9 cellular contexts compared by ENCODE assay signal in genomic region chr1:14946567-14947285, GRCh38.
DNase-seq lines count a peak whose midpoint lies in the region; ATAC-seq and TF ChIP-seq lines count a peak whose summit lies in the region.
"Had no signal": no experiment of that assay in that cellular context is flagged by ENCODE, and none has a peak within 500 bp of the region (broad histone marks: within the 10 kb centered on the region; RNA-seq: fewer than 3 reads in every experiment).

No MANE protein-coding gene starts in this region.

- no peak overlapping the region for H3K27ac Mint-ChIP-seq in natural killer cell

- no peaks in the 10 kb centered on the region for H3K9me3 ChIP-seq in PC-9 (ENCODE audit: insufficient read depth, low read depth)
- no peaks in the 10 kb centered on the region for H3K9me3 ChIP-seq in muscle layer of duodenum (ENCODE audit: control insufficient read depth in 1 of 2, low read length in 2 of 2)

- no peak overlapping the region for H3K4me2 ChIP-seq in PC-9

- TSS peak; percentile 90 for BruUV-seq in PC-9 (replicated peaks; lab: Mats Ljungman, UMichigan)

- H3K27me3 ChIP-seq in PC-9 (ENCODE audit: insufficient read depth, low read depth) (no peaks in the 10 kb centered on the region), muscle layer of duodenum (ENCODE audit: low read depth, low read length) (no peaks in the 10 kb centered on the region)

- no peaks in the 10 kb centered on the region for H3K4me1 ChIP-seq in PC-9 (replicated peaks; ENCODE audit: insufficient read depth)
- H3K4me1 ChIP-seq in muscle layer of duodenum (ENCODE audit: control insufficient read depth in 1 of 2, insufficient read depth in 2 of 2, low read length in 2 of 2) = peaks cover 7 to 46% of the 10 kb centered on the region in 2 donors

- no peak overlapping the region for H2AFZ ChIP-seq in PC-9

- POLR2A ChIA-PET in PC-9 (lab: Charles Lee; ENCODE audit: unreplicated experiment) = interaction anchor here (0.5 to 0.7 kb wide), 2 partner anchors 32 to 1123 kb away, joined by 4 to 5 read pairs; no protein-coding TSS in a partner anchor

- CTCF ChIA-PET in PC-9 (lab: Charles Lee) = interaction anchor here (0.8 to 1.4 kb wide), 2 partner anchors 79 to 91 kb away, joined by 3 to 4 read pairs; no protein-coding TSS in a partner anchor

- H3K79me2 ChIP-seq in PC-9 (ENCODE audit: low read depth) = no peaks in the 10 kb centered on the region

- ATAC-seq in esophagus mucosa (peak; percentile 88), HG02884 (IDR thresholded peaks at IDR 0.05; ENCODE audit: unreplicated experiment) (no peak), HG03571 (IDR thresholded peaks at IDR 0.05; ENCODE audit: unreplicated experiment) (no peak), natural killer cell (no peak), GM19452 (IDR thresholded peaks at IDR 0.05; ENCODE audit: unreplicated experiment) (no peak)

- no peaks in the 10 kb centered on the region for H3K9me2 ChIP-seq in PC-9 (ENCODE audit: insufficient read depth)

- H3K27me3 Mint-ChIP-seq in natural killer cell (ENCODE audit: low read depth in 2 of 2) = peaks cover 0 to 14% of the 10 kb centered on the region in 2 donors

- H3K36me3 ChIP-seq in PC-9 (ENCODE audit: low read depth) (no peaks in the 10 kb centered on the region), muscle layer of duodenum (ENCODE audit: control insufficient read depth in 1 of 2, insufficient read depth in 2 of 2, low read length in 2 of 2) (no peaks in the 10 kb centered on the region)

- H3K4me3 ChIP-seq in PC-9 (no peak overlapping the region), muscle layer of duodenum (ENCODE audit: low read depth in 1 of 2, low read length in 2 of 2) (no peak overlapping the region)

- TF ChIP-seq CTCF in PC-9 (conservative IDR thresholded peaks at IDR 0.05) = no peak
- no peak for TF ChIP-seq CTCF in natural killer cell (IDR thresholded peaks at IDR 0.05)

- peak; percentile 38 for DNase-seq in A172 (ENCODE audit: low spot score)
- DNase-seq in PC-9 = peak in 1 of 2 experiments; percentile 68
- no peak for DNase-seq in natural killer cell
- DNase-seq: activated CD4-positive, CD25-positive, alpha-beta regulatory T cell had no signal

- H3K9me3 Mint-ChIP-seq in natural killer cell = no peaks in the 10 kb centered on the region

- no peaks in the 10 kb centered on the region for H3K4me1 Mint-ChIP-seq in natural killer cell

- H4K20me1 ChIP-seq in PC-9 (ENCODE audit: insufficient read depth) = no peaks in the 10 kb centered on the region

- no peak overlapping the region for H3K4me3 Mint-ChIP-seq in natural killer cell

- no peaks in the 10 kb centered on the region for H3K36me3 Mint-ChIP-seq in natural killer cell

- 0 out of 2 replicates have a peak overlapping the region, but pooled peaks have one; percentile 9 for H3K27ac ChIP-seq in PC-9
- peak overlapping the region; percentile 1 for H3K27ac ChIP-seq in muscle layer of duodenum (ENCODE audit: low read length)

- H3F3A ChIP-seq in PC-9 (ENCODE audit: insufficient read depth, low read depth) = no peaks in the 10 kb centered on the region

- intact Hi-C loops in PC-9 (cut with micrococcal nuclease; ENCODE audit: unreplicated experiment) = no loop called here
- intact Hi-C loops in natural killer cell (cut with micrococcal nuclease) = no loop called here
